10 cellular contexts compared by ENCODE assay signal in the genomic region with DNA sequence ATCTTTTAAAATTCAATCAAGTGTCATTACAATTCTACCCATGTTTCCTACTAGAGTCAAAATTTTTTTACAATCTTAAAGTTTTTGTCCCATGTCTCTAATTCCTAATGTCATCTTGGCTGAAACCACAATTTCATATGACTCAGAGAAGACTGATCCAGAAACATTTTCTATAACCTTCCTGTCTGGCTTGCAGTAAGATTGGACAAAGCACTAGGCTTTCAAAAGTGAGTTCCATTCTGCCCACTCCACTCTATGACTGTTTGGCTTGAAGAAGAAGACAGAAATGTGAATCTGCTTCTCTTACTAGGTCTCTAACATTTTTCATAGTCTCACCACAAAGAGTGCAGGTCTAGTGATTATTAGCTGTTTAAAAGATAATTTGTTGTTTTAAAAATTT.
DNase-seq lines count a peak whose midpoint lies in the region; ATAC-seq and TF ChIP-seq lines count a peak whose summit lies in the region.
"Had no signal": no experiment of that assay in that cellular context is flagged by ENCODE, and none has a peak within 500 bp of the region (broad histone marks: within the 10 kb centered on the region; RNA-seq: fewer than 3 reads in every experiment).

No MANE protein-coding gene starts in this region.

- H3K36me3 ChIP-seq in tibial artery, result peaks cover 10 to 14% (median 11%) of the 10 kb centered on the region in 3 donors
- peaks cover 34% of the 10 kb centered on the region for H3K36me3 ChIP-seq in CD8-positive, alpha-beta memory T cell (ENCODE audit: insufficient read depth, low read length)

- ATAC-seq in GM21717 (IDR thresholded peaks at IDR 0.05; ENCODE audit: unreplicated experiment) (peak; percentile 48), HG02588 (IDR thresholded peaks at IDR 0.05; ENCODE audit: unreplicated experiment) (no peak), GM18519 (IDR thresholded peaks at IDR 0.05; ENCODE audit: low FRiP score, unreplicated experiment) (no peak)

- H3K27ac ChIP-seq in tibial artery, result no peak overlapping the region
- H3K27ac ChIP-seq in CD8-positive, alpha-beta memory T cell (ENCODE audit: low read depth, low read length), result no peak overlapping the region

- POLR2A ChIA-PET in CD8-positive, alpha-beta memory T cell (lab: Charles Lee), result no interaction called here

- H3K4me1 Mint-ChIP-seq in activated T-helper 1 cell treated with anti-CD3 and anti-CD28 coated beads, Interleukin-12 subunit alpha, Interleukin-12 subunit beta, Interleukin-2, Interleukin-4 antibody, amounts not matched to agents 30 ng/mL and 10 ng/mL and 1 ng/mL, durations not matched to agents 14 hours and 24 hours and 36 hours (ENCODE audit: low read depth), result peaks cover 41% of the 10 kb centered on the region
- peaks cover 28 to 75% (median 62%) of the 10 kb centered on the region in 3 donors for H3K4me1 Mint-ChIP-seq in CD8-positive, alpha-beta memory T cell

- DNase-seq in AG08395 (ENCODE audit: low spot score), result peak; percentile 69
- no peak for DNase-seq in activated T-helper 1 cell treated with anti-CD3 and anti-CD28 coated beads, Interleukin-12 subunit alpha, Interleukin-12 subunit beta, Interleukin-2, Interleukin-4 antibody, amounts not matched to agents 30 ng/mL and 10 ng/mL and 1 ng/mL, durations not matched to agents 14 hours and 24 hours and 36 hours (ENCODE audit: low spot score)
- DNase-seq in iris pigment epithelial cell (ENCODE audit: low read depth), result peak; percentile 88
- DNase-seq in tibial artery, result no peak
- no peak for DNase-seq in CD8-positive, alpha-beta memory T cell
- DNase-seq: DND-41, NCI-H524 treated with DMSO at 0.1 percent for 48 hours had no signal

- H3K27me3 Mint-ChIP-seq in activated T-helper 1 cell treated with anti-CD3 and anti-CD28 coated beads, Interleukin-12 subunit alpha, Interleukin-12 subunit beta, Interleukin-2, Interleukin-4 antibody, amounts not matched to agents 30 ng/mL and 10 ng/mL and 1 ng/mL, durations not matched to agents 14 hours and 24 hours and 36 hours (ENCODE audit: insufficient read depth), result no peaks in the 10 kb centered on the region
- H3K27me3 Mint-ChIP-seq in CD8-positive, alpha-beta memory T cell, result no peaks in the 10 kb centered on the region

- intact Hi-C loops in activated T-helper 1 cell treated with anti-CD3 and anti-CD28 coated beads, Interleukin-12 subunit alpha, Interleukin-12 subunit beta, Interleukin-2, Interleukin-4 antibody, amounts not matched to agents 30 ng/mL and 10 ng/mL and 1 ng/mL, durations not matched to agents 14 hours and 24 hours and 36 hours (cut with micrococcal nuclease), result loop anchor here (5.0 to 10.0 kb wide), 2 partner anchors 83 to 510 kb away; no protein-coding TSS in a partner anchor
- intact Hi-C loops in tibial artery (cut with DNase I; ENCODE audit: low total_unique reads), result no loop called here

- no peak for TF ChIP-seq CTCF in tibial artery (IDR thresholded peaks at IDR 0.05)

- H3K4me3 Mint-ChIP-seq in activated T-helper 1 cell treated with anti-CD3 and anti-CD28 coated beads, Interleukin-12 subunit alpha, Interleukin-12 subunit beta, Interleukin-2, Interleukin-4 antibody, amounts not matched to agents 30 ng/mL and 10 ng/mL and 1 ng/mL, durations not matched to agents 14 hours and 24 hours and 36 hours, result no peak overlapping the region
- no peak overlapping the region for H3K4me3 Mint-ChIP-seq in CD8-positive, alpha-beta memory T cell

- H3K4me1 ChIP-seq in tibial artery, result peaks cover 0 to 95% (median 38%) of the 10 kb centered on the region in 4 donors
- H3K4me1 ChIP-seq in CD8-positive, alpha-beta memory T cell (ENCODE audit: insufficient read depth, low read length), result peaks cover 7% of the 10 kb centered on the region

- peak overlapping the region; percentile 29 for H3K27ac Mint-ChIP-seq in activated T-helper 1 cell treated with anti-CD3 and anti-CD28 coated beads, Interleukin-12 subunit alpha, Interleukin-12 subunit beta, Interleukin-2, Interleukin-4 antibody, amounts not matched to agents 30 ng/mL and 10 ng/mL and 1 ng/mL, durations not matched to agents 14 hours and 24 hours and 36 hours
- peak overlapping the region in 3 of 8 donors; percentile 1 to 78 (median 23) for H3K27ac Mint-ChIP-seq in CD8-positive, alpha-beta memory T cell

- no peaks in the 10 kb centered on the region for H3K9me3 ChIP-seq in tibial artery
- H3K9me3 ChIP-seq in CD8-positive, alpha-beta memory T cell (ENCODE audit: low read length), result no peaks in the 10 kb centered on the region

- H3K27me3 ChIP-seq in tibial artery, result no peaks in the 10 kb centered on the region
- no peaks in the 10 kb centered on the region for H3K27me3 ChIP-seq in CD8-positive, alpha-beta memory T cell (ENCODE audit: insufficient read depth, low read length, poor library complexity, severe bottlenecking)

- H3K9me3 Mint-ChIP-seq in activated T-helper 1 cell treated with anti-CD3 and anti-CD28 coated beads, Interleukin-12 subunit alpha, Interleukin-12 subunit beta, Interleukin-2, Interleukin-4 antibody, amounts not matched to agents 30 ng/mL and 10 ng/mL and 1 ng/mL, durations not matched to agents 14 hours and 24 hours and 36 hours, result no peaks in the 10 kb centered on the region
- H3K9me3 Mint-ChIP-seq in CD8-positive, alpha-beta memory T cell, result peaks cover 0 to 2% (median 0%) of the 10 kb centered on the region in 5 donors

- no peak overlapping the region for H3K4me3 ChIP-seq in tibial artery
- no peak overlapping the region for H3K4me3 ChIP-seq in CD8-positive, alpha-beta memory T cell (ENCODE audit: low read length)

- CTCF ChIA-PET in CD8-positive, alpha-beta memory T cell (lab: Charles Lee), result no interaction called here

- H3K36me3 Mint-ChIP-seq in activated T-helper 1 cell treated with anti-CD3 and anti-CD28 coated beads, Interleukin-12 subunit alpha, Interleukin-12 subunit beta, Interleukin-2, Interleukin-4 antibody, amounts not matched to agents 30 ng/mL and 10 ng/mL and 1 ng/mL, durations not matched to agents 14 hours and 24 hours and 36 hours (ENCODE audit: low read depth), result peaks cover 40% of the 10 kb centered on the region
- peaks cover 16 to 48% (median 22%) of the 10 kb centered on the region in 3 donors for H3K36me3 Mint-ChIP-seq in CD8-positive, alpha-beta memory T cell

Comparison
In these comparisons a context has a peak if more than half of its experiments do, and no peak if none do; other contexts are left out.
1. DNase-seq: peak in AG08395 (single experiment) and iris pigment epithelial cell (single experiment); none in activated T-helper 1 cell treated with anti-CD3 and anti-CD28 coated beads, Interleukin-12 subunit alpha, Interleukin-12 subunit beta, Interleukin-2, Interleukin-4 antibody, amounts not matched to agents 30 ng/mL and 10 ng/mL and 1 ng/mL, durations not matched to agents 14 hours and 24 hours and 36 hours (single experiment), tibial artery (0 of 2) and CD8-positive, alpha-beta memory T cell (0 of 5).